Comparison of ENCODE assay signal across 7 cellular contexts in genomic region chr11:76811259-76811658, GRCh38. TPM values are rescaled to one million over a fixed set of nuclear protein-coding genes. Genes with fewer than 3 reads are reported as not detected.
"Had no signal": no experiment of that assay in that cellular context is flagged by ENCODE, and none has a peak within 500 bp of the region (broad histone marks: within the 10 kb centered on the region; RNA-seq: fewer than 3 reads in every experiment).

No MANE protein-coding gene starts in this region.

- H2AFZ ChIP-seq: GM23338 had no signal

- H3K27ac ChIP-seq: HL-60 had no signal

- ATAC-seq: GM23338, HepG2 had no signal

- H3K4me3 Mint-ChIP-seq: GM23338, H9, IgD-negative memory B cell had no signal

- H3K27ac Mint-ChIP-seq: GM23338, H9, IgD-negative memory B cell had no signal

- H3K4me3 ChIP-seq: GM23338 had no signal

- H3K4me2 ChIP-seq: GM23338 had no signal

- DNase-seq: H9, HCEC 1CT, KG1 had no signal

RNA-seq across cellular contexts. Expression of gene TSKU, which starts 28.1 kb away (rescaled TPM):
- polyA plus RNA-seq: IgD-negative memory B cell had no signal
